12 cellular contexts compared by ENCODE assay signal in the genomic region with DNA sequence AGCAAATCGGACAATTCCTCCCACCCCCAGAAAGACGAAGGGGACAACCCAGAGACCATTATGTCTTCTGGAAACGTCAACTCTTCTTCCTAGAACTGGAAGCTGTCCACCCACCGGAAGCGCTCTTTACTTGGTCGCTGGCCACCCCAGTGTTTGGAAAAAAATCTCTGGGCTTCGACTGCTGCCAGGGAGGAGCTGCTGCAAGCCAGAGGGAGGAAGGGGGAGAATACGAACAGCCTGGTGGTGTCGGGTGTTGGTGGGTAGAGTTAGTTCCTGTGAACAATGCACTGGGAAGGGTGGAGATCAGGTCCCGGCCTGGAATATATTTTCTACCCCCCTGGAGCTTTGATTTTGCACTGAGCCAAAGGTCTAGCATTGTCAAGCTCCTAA. TPM values are rescaled to one million over a fixed set of nuclear protein-coding genes. Genes with fewer than 3 reads are reported as not detected.
DNase-seq lines count a peak whose midpoint lies in the region; ATAC-seq and TF ChIP-seq lines count a peak whose summit lies in the region.
"Had no signal": no experiment of that assay in that cellular context is flagged by ENCODE, and none has a peak within 500 bp of the region (broad histone marks: within the 10 kb centered on the region; RNA-seq: fewer than 3 reads in every experiment).

No MANE protein-coding gene starts in this region.

- TF ChIP-seq CTCF in heart left ventricle (IDR thresholded peaks at IDR 0.05) (no peak), adrenal gland (IDR thresholded peaks at IDR 0.05) (no peak), upper lobe of right lung (IDR thresholded peaks at IDR 0.05) (no peak)

- H3K27me3 ChIP-seq in heart left ventricle (no peaks in the 10 kb centered on the region), adrenal gland (no peaks in the 10 kb centered on the region), upper lobe of right lung (no peaks in the 10 kb centered on the region)

- ATAC-seq in heart left ventricle: peak; percentile 6 to 27 (median 14)
- ATAC-seq in Right ventricle myocardium inferior: no peak
- ATAC-seq in upper lobe of right lung: peak; percentile 21
- ATAC-seq in HG03159 (IDR thresholded peaks at IDR 0.05; ENCODE audit: unreplicated experiment): no peak
- ATAC-seq: body of pancreas, HepG2 had no signal

- H3K9me3 ChIP-seq in heart left ventricle (no peaks in the 10 kb centered on the region), adrenal gland (replicated peaks in 1 of 3) (no peaks in the 10 kb centered on the region), upper lobe of right lung (no peaks in the 10 kb centered on the region)
- H3K9me3 ChIP-seq: body of pancreas had no signal

- peak overlapping the region; percentile 63 to 99 (median 95) for H3K27ac ChIP-seq in heart left ventricle
- H3K27ac ChIP-seq in adrenal gland: peak overlapping the region in 1 of 5 donors; percentile 30
- peak overlapping the region; percentile 78 for H3K27ac ChIP-seq in upper lobe of right lung

- peaks cover 0 to 58% (median 26%) of the 10 kb centered on the region in 12 donors for H3K4me1 ChIP-seq in heart left ventricle
- H3K4me1 ChIP-seq in adrenal gland (replicated peaks in 1 of 2): peaks cover 5 to 25% of the 10 kb centered on the region in 2 donors
- peaks cover 3% of the 10 kb centered on the region for H3K4me1 ChIP-seq in upper lobe of right lung

- H3K4me3 ChIP-seq in heart left ventricle (peak overlapping the region in 11 of 12 donors; percentile 61 to 88 (median 74)), adrenal gland (no peak overlapping the region), upper lobe of right lung (peak overlapping the region; percentile 62)
- H3K4me3 ChIP-seq: body of pancreas had no signal

- peaks cover 0 to 51% (median 34%) of the 10 kb centered on the region in 9 donors for H3K36me3 ChIP-seq in heart left ventricle
- peaks cover 0 to 4% of the 10 kb centered on the region in 2 donors for H3K36me3 ChIP-seq in adrenal gland (replicated peaks in 1 of 2)
- H3K36me3 ChIP-seq in upper lobe of right lung: peaks cover 13% of the 10 kb centered on the region

- DNase-seq in heart left ventricle (peak; percentile 41 to 73 (median 62)), Right ventricle myocardium inferior (ENCODE audit: missing footprints) (no peak), adrenal gland (peak in 4 of 7 donors; percentile 13 to 59 (median 32)), medulla oblongata (ENCODE audit: extremely low spot score) (peak; percentile 26), upper lobe of right lung (no peak), OCI-M2 (lab: John Stamatoyannopoulos, UW; ENCODE audit: unreplicated experiment) (no peak), hippocampal formation (lab: John Stamatoyannopoulos, UW) (no peak)
- DNase-seq: NCI-H1436 treated with DMSO at 0.1 percent for 48 hours, NCI-H774 had no signal

- WGBS in heart left ventricle, 4 donors: 21 to 45% (median 34%) methylated on average over 9 to 10 of the region's 10 CpGs
- 74 to 83% (median 81%) methylated on average over 9 to 10 of the region's 10 CpGs for WGBS in adrenal gland, 4 donors

- TF ChIP-seq POLR2A in heart left ventricle (IDR thresholded peaks at IDR 0.05) (peak in 1 of 2 donors; percentile 32), adrenal gland (IDR thresholded peaks at IDR 0.05) (no peak)

- intact Hi-C loops in heart left ventricle (cut with DNase I) (loop anchor here in 1 of 10 donors (5.0 kb wide), 1 partner anchor 37 kb away; no protein-coding TSS in a partner anchor), Right ventricle myocardium inferior (cut with DNase I) (no loop called here), adrenal gland (cut with DNase I) (loop anchor here in 1 of 2 donors (5.0 kb wide), 1 partner anchor 323 kb away; no protein-coding TSS in a partner anchor), upper lobe of right lung (cut with DNase I) (loop anchor here (5.0 kb wide), 1 partner anchor 318 kb away; no protein-coding TSS in a partner anchor)

RNA-seq across cellular contexts. Expression of a gene that starts 3.2 kb away (rescaled TPM):
- total RNA-seq in heart left ventricle: 100 to 1,000 TPM in 2 of 9 donors, 10 to 100 TPM in 7; 40.6 to 175 (median 61.7) TPM
- 10 to 100 TPM; 37.0 to 60.6 TPM for polyA plus RNA-seq in heart left ventricle
- 58.5 TPM for total RNA-seq in Right ventricle myocardium inferior
- 10 to 100 TPM; 24.9 to 41.9 (median 28.3) TPM for total RNA-seq in adrenal gland
- polyA plus RNA-seq in adrenal gland: 10 to 100 TPM; 11.3 to 26.0 (median 17.3) TPM
- total RNA-seq in upper lobe of right lung: 134 TPM
- total RNA-seq: HepG2 had no signal
- polyA plus RNA-seq: HepG2 had no signal

Comparison
In these comparisons a context has a peak if more than half of its experiments do, and no peak if none do; other contexts are left out.
1. ATAC-seq: peak in heart left ventricle (4 of 4) and upper lobe of right lung (single experiment); none in Right ventricle myocardium inferior (single experiment) and HG03159 (single experiment).
2. DNase-seq: peak in heart left ventricle (5 of 5), adrenal gland (4 of 7) and medulla oblongata (single experiment); none in Right ventricle myocardium inferior (single experiment), upper lobe of right lung (single experiment), OCI-M2 (single experiment) and hippocampal formation (0 of 2).
3. H3K4me3 ChIP-seq: peak in heart left ventricle (11 of 12) and upper lobe of right lung (single experiment); none in adrenal gland (0 of 4).